Comparison of ENCODE assay signal across 19 cellular contexts in genomic region chr18:52353589-52353988, GRCh38. TPM values are rescaled to one million over a fixed set of nuclear protein-coding genes. Genes with fewer than 3 reads are reported as not detected.
DNase-seq lines count a peak whose midpoint lies in the region; ATAC-seq and TF ChIP-seq lines count a peak whose summit lies in the region.
"Had no signal": no experiment of that assay in that cellular context is flagged by ENCODE, and none has a peak within 500 bp of the region (broad histone marks: within the 10 kb centered on the region; RNA-seq: fewer than 3 reads in every experiment).

No MANE protein-coding gene starts in this region.

- intact Hi-C loops in dorsolateral prefrontal cortex (cut with DNase I), result no loop called here
- intact Hi-C loops in left colon (cut with DNase I, micrococcal nuclease), result no loop called here

- no peaks in the 10 kb centered on the region for H3K36me3 ChIP-seq in KMS-11 (ENCODE audit: insufficient read depth)

- H3K27ac ChIP-seq in KMS-11 (peak overlapping the region; percentile 36), dorsolateral prefrontal cortex (peak overlapping the region in 58 of 59 donors; percentile 54 to 97 (median 88)), substantia nigra (ENCODE audit: low read depth, low read length, poor library complexity, severe bottlenecking) (peak overlapping the region; percentile 78)

- H2AFZ ChIP-seq in KMS-11 (ENCODE audit: low read depth), result peak overlapping the region; percentile 31; the same call in 1 of the 2 replicates

- no peaks in the 10 kb centered on the region for H3K27me3 ChIP-seq in KMS-11 (ENCODE audit: insufficient read depth, low read depth)
- H3K27me3 ChIP-seq in dorsolateral prefrontal cortex, result no peaks in the 10 kb centered on the region

- H4K20me1 ChIP-seq in KMS-11 (ENCODE audit: insufficient read depth), result no peaks in the 10 kb centered on the region

- TF ChIP-seq CTCF in KMS-11 (conservative IDR thresholded peaks at IDR 0.05; ENCODE audit: low read depth, low read length) (no peak), dorsolateral prefrontal cortex (IDR thresholded peaks at IDR 0.05 in 54 of 56, conservative IDR thresholded peaks at IDR 0.05 in 2 of 56; ENCODE audit: low read depth in 1 of 56, partially characterized antibody in 56 of 56) (peak in 2 of 56 donors; percentile 11 to 15)

- peak overlapping the region; percentile 30 for H3K4me2 ChIP-seq in KMS-11
- H3K4me2 ChIP-seq: SK-N-SH had no signal

- no peaks in the 10 kb centered on the region for H3K79me2 ChIP-seq in KMS-11 (ENCODE audit: insufficient read depth, low read depth)

- peaks cover 28% of the 10 kb centered on the region for H3K4me1 ChIP-seq in KMS-11 (ENCODE audit: low read depth, poor library complexity, severe bottlenecking)

- H3K4me3 ChIP-seq in KMS-11 (IDR thresholded peaks at IDR 0.05; ENCODE audit: insufficient read depth, low read depth, low read length) (no peak overlapping the region), dorsolateral prefrontal cortex (peak overlapping the region in 23 of 59 donors; percentile 2 to 37 (median 16))

- peak in 2 of 10 donors; percentile 30 to 39 for DNase-seq in dorsolateral prefrontal cortex
- DNase-seq in midbrain (lab: John Stamatoyannopoulos, UW), result peak; percentile 42
- peak in 23 of 49 donors; percentile 1 to 58 (median 18) for DNase-seq in substantia nigra (lab: John Stamatoyannopoulos, UW)
- DNase-seq in left colon, result no peak
- DNase-seq in NCI-H1694 treated with DMSO at 0.1 percent for 48 hours (lab: John Stamatoyannopoulos, UW), result no peak
- DNase-seq: Calu3; CD4-positive, alpha-beta memory T cell; DMS53; H7; IMR-90; NCI-H1930; NCI-H446 treated with DMSO at 0.1 percent for 48 hours; PC-3; SK-N-SH had no signal

- no peak overlapping the region; the same call in 1 of the 2 replicates for H3K9ac ChIP-seq in KMS-11
- H3K9ac ChIP-seq: SK-N-SH had no signal

- ATAC-seq in left colon (no peak), GM19455 (IDR thresholded peaks at IDR 0.05; ENCODE audit: unreplicated experiment) (no peak)
- ATAC-seq: PC-3 had no signal

RNA-seq across cellular contexts. Expression of gene DCC, which starts 13.6 kb away (rescaled TPM):
- total RNA-seq in dorsolateral prefrontal cortex (10 to 100 TPM in 119 of 120 experiments, 1 to 10 TPM in 1; 9.7 to 54.6 (median 23.8) TPM), left colon (under 1 TPM; 0.18 to 0.34 TPM)
- total RNA-seq: B cell; Calu3; CD4-positive, alpha-beta memory T cell; HT-29; LHCN-M2; PC-3 had no signal

Comparison
In these comparisons a context has a peak if more than half of its experiments do, and no peak if none do; other contexts are left out.
1. H3K27ac ChIP-seq: peak in every context shown above with its lines; median percentile 88 in dorsolateral prefrontal cortex; 78 in substantia nigra; 36 in KMS-11.
2. RNA of gene DCC, which starts 13.6 kb away (total RNA-seq): 9.7 to 54.6 TPM in dorsolateral prefrontal cortex; 0.18 to 0.34 TPM in left colon; every median in the first group is over 4 times any median in the second.